Comparison of ENCODE assay signal across 18 cellular contexts in the genomic region with DNA sequence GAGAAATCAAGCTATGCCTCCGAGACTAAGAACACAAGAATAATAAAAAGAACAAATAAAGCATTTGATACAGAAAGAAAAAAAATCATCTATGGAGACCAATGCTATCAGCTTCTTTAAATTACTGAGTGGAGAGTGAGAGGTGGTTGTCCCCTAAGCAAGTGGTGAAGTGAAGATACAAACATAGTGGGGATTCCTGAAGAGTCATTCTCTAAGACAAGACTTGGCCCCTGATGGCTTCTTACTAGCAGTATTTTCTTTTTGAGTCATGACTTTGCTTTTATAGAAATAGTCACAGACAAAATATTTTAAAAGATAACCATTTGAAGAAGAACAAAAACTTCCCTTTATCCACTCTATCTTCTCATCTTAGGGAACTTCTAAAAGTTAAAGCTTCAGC.
A peak's percentile ranks its signal among the peaks of the same experiment; 100 is the strongest.
DNase-seq lines count a peak whose midpoint lies in the region; ATAC-seq and TF ChIP-seq lines count a peak whose summit lies in the region.
"Had no signal": no experiment of that assay in that cellular context is flagged by ENCODE, and none has a peak within 500 bp of the region (broad histone marks: within the 10 kb centered on the region; RNA-seq: fewer than 3 reads in every experiment).

No MANE protein-coding gene starts in this region.

- H3K4me2 ChIP-seq in SK-N-SH = no peak overlapping the region

- peak in 1 of 2 experiments; percentile 41; a peak in 1 of 4 replicates for TF ChIP-seq EP300 in SK-N-SH (IDR thresholded peaks at IDR 0.05; ENCODE audit: borderline replicate concordance in 1 of 2, low read depth in 1 of 2, low read length in 1 of 2)

- no peaks in the 10 kb centered on the region for H3K9me3 Mint-ChIP-seq in activated T-helper 17 cell treated with anti-CD3 and anti-CD28 coated beads, Interleukin-2, amount 50 U/mL, for 72 hours
- H3K9me3 Mint-ChIP-seq in stimulated activated memory B cell treated with anti-CD40 and anti-IgM and Interleukin-4, amounts not matched to agents 10 μg/mL and 1 μg/mL and 100 μg/mL, for 72 hours = peaks cover 6% of the 10 kb centered on the region
- H3K9me3 Mint-ChIP-seq: activated CD8-positive, alpha-beta T cell treated with anti-CD3 and anti-CD28 coated beads for 36 hours had no signal

- H3K9me3 ChIP-seq in SK-N-SH = peaks cover 14% of the 10 kb centered on the region; the same call in 1 of the 2 replicates
- H3K9me3 ChIP-seq: esophagus squamous epithelium, Peyer's patch had no signal

- no peaks in the 10 kb centered on the region for H3K4me1 Mint-ChIP-seq in activated T-helper 17 cell treated with anti-CD3 and anti-CD28 coated beads, Interleukin-2, amount 50 U/mL, for 72 hours
- peaks cover 12% of the 10 kb centered on the region for H3K4me1 Mint-ChIP-seq in stimulated activated memory B cell treated with anti-CD40 and anti-IgM and Interleukin-4, amounts not matched to agents 10 μg/mL and 1 μg/mL and 100 μg/mL, for 72 hours

- TF ChIP-seq CTCF in SK-N-SH (IDR thresholded peaks at IDR 0.05) = no peak

- no peak overlapping the region for H3K4me3 Mint-ChIP-seq in activated T-helper 17 cell treated with anti-CD3 and anti-CD28 coated beads, Interleukin-2, amount 50 U/mL, for 72 hours
- H3K4me3 Mint-ChIP-seq in stimulated activated memory B cell treated with anti-CD40 and anti-IgM and Interleukin-4, amounts not matched to agents 10 μg/mL and 1 μg/mL and 100 μg/mL, for 72 hours = no peak overlapping the region
- H3K4me3 Mint-ChIP-seq: activated CD8-positive, alpha-beta T cell treated with anti-CD3 and anti-CD28 coated beads for 36 hours; T-helper 2 cell treated with Interferon-gamma antibody and Interleukin-4, amounts not matched to agents 5 μg/mL and 100 μg/mL, for 36 hours had no signal

- H3K27me3 Mint-ChIP-seq in activated T-helper 17 cell treated with anti-CD3 and anti-CD28 coated beads, Interleukin-2, amount 50 U/mL, for 72 hours = no peaks in the 10 kb centered on the region
- H3K27me3 Mint-ChIP-seq in stimulated activated memory B cell treated with anti-CD40 and anti-IgM and Interleukin-4, amounts not matched to agents 10 μg/mL and 1 μg/mL and 100 μg/mL, for 72 hours = peaks cover 9% of the 10 kb centered on the region

- no peaks in the 10 kb centered on the region for H3K36me3 Mint-ChIP-seq in activated T-helper 17 cell treated with anti-CD3 and anti-CD28 coated beads, Interleukin-2, amount 50 U/mL, for 72 hours (ENCODE audit: low read depth)
- no peaks in the 10 kb centered on the region for H3K36me3 Mint-ChIP-seq in stimulated activated memory B cell treated with anti-CD40 and anti-IgM and Interleukin-4, amounts not matched to agents 10 μg/mL and 1 μg/mL and 100 μg/mL, for 72 hours

- ATAC-seq in SK-N-SH treated with all-trans-retinoic acid at 6 μM for 48 hours = no peak
- peak; percentile 66 for ATAC-seq in HG02588 (IDR thresholded peaks at IDR 0.05; ENCODE audit: unreplicated experiment)
- ATAC-seq in activated T-helper 17 cell treated with anti-CD3 and anti-CD28 coated beads, Interleukin-2, amount 50 U/mL, for 72 hours (replicated peaks) = peak; percentile 59
- peak; percentile 54 for ATAC-seq in stimulated activated memory B cell treated with anti-CD40 and anti-IgM and Interleukin-4, amounts not matched to agents 10 μg/mL and 1 μg/mL and 100 μg/mL, for 72 hours
- no peak for ATAC-seq in GM21528 (IDR thresholded peaks at IDR 0.05; ENCODE audit: low FRiP score, unreplicated experiment)
- ATAC-seq: activated CD8-positive, alpha-beta T cell treated with anti-CD3 and anti-CD28 coated beads for 36 hours had no signal

- POLR2A ChIA-PET in SK-N-SH (lab: Yijun Ruan, JAX) = no interaction called here

- DNase-seq in SK-N-SH = no peak
- no peak for DNase-seq in activated CD8-positive, alpha-beta memory T cell treated with anti-CD3 and anti-CD28 coated beads for 24 hours
- DNase-seq in activated CD4-positive, alpha-beta T cell treated with anti-CD3 and anti-CD28 coated beads, Interleukin-2, amount 50 U/mL, for 48 hours = no peak
- DNase-seq: 8988T; activated CD8-positive, alpha-beta T cell treated with anti-CD3 and anti-CD28 coated beads for 36 hours; activated naive CD4-positive, alpha-beta T cell treated with Interleukin-2 at 50 U/mL for 16 hours; COR-L47; esophagus squamous epithelium; mesendoderm; occipital lobe; Peyer's patch; trophoblast cell had no signal

- H3K79me2 ChIP-seq in SK-N-SH (ENCODE audit: insufficient read depth) = no peaks in the 10 kb centered on the region

- no peaks in the 10 kb centered on the region for H3K9me2 ChIP-seq in SK-N-SH

- no peak for TF ChIP-seq RAD21 in SK-N-SH (IDR thresholded peaks at IDR 0.05; ENCODE audit: low read length)

- no peak overlapping the region for H2AFZ ChIP-seq in SK-N-SH (ENCODE audit: low read depth)

- peaks cover 0 to 3% of the 10 kb centered on the region in 2 experiments for H3K36me3 ChIP-seq in SK-N-SH (replicated peaks in 1 of 2; ENCODE audit: control insufficient read depth in 1 of 2, insufficient read depth in 2 of 2, low read length in 1 of 2)
- H3K36me3 ChIP-seq: esophagus squamous epithelium, Peyer's patch had no signal

- CTCF ChIA-PET in SK-N-SH (lab: Yijun Ruan, JAX) = interaction anchor here (0.6 kb wide), 1 partner anchor 91 kb away, joined by 3 read pairs; no protein-coding TSS in a partner anchor

- peak overlapping the region in 1 of 2 experiments; percentile 63; a peak in 2 of 4 replicates for H3K27ac ChIP-seq in SK-N-SH (ENCODE audit: low read depth in 2 of 2, low read length in 1 of 2)
- H3K27ac ChIP-seq: esophagus squamous epithelium, Peyer's patch had no signal

- H3K27ac Mint-ChIP-seq in activated T-helper 17 cell treated with anti-CD3 and anti-CD28 coated beads, Interleukin-2, amount 50 U/mL, for 72 hours = no peak overlapping the region
- no peak overlapping the region for H3K27ac Mint-ChIP-seq in stimulated activated memory B cell treated with anti-CD40 and anti-IgM and Interleukin-4, amounts not matched to agents 10 μg/mL and 1 μg/mL and 100 μg/mL, for 72 hours
- H3K27ac Mint-ChIP-seq: activated CD8-positive, alpha-beta T cell treated with anti-CD3 and anti-CD28 coated beads for 36 hours; T-helper 2 cell treated with Interferon-gamma antibody and Interleukin-4, amounts not matched to agents 5 μg/mL and 100 μg/mL, for 36 hours had no signal

- no peaks in the 10 kb centered on the region for H4K20me1 ChIP-seq in SK-N-SH (ENCODE audit: insufficient read depth)

- 73% methylated on average over 1 of the region's 1 CpG for WGBS in SK-N-SH (ENCODE audit: low lambda C conversion rate)

- H3K4me1 ChIP-seq in SK-N-SH (ENCODE audit: control insufficient read depth in 1 of 2, insufficient read depth in 2 of 2, low read depth in 1 of 2, low read length in 1 of 2) = peaks cover 0 to 3% of the 10 kb centered on the region in 2 experiments; a peak in 1 of 4 replicates
- H3K4me1 ChIP-seq: esophagus squamous epithelium, Peyer's patch had no signal

- H3K9ac ChIP-seq in SK-N-SH = no peak overlapping the region

- no peak overlapping the region for H3K4me3 ChIP-seq in SK-N-SH (ENCODE audit: low read depth in 2 of 2, low read length in 1 of 2)
- H3K4me3 ChIP-seq: esophagus squamous epithelium, Peyer's patch had no signal

- H3F3A ChIP-seq in SK-N-SH (replicated peaks; ENCODE audit: insufficient read depth) = peaks cover 13% of the 10 kb centered on the region

- no peaks in the 10 kb centered on the region for H3K27me3 ChIP-seq in SK-N-SH (ENCODE audit: insufficient read depth)
- H3K27me3 ChIP-seq: esophagus squamous epithelium, Peyer's patch had no signal

TF ChIP-seq in SK-N-SH, 30 proteins besides CTCF, POLR2A, EP300 and RAD21 (continues in another document):
- no peak; the same call in 1 of the 2 replicates for TF ChIP-seq NFIC (IDR thresholded peaks at IDR 0.05; ENCODE audit: borderline replicate concordance)
- peak; percentile 27 for TF ChIP-seq TCF12 (IDR thresholded peaks at IDR 0.05)
- no peak for TF ChIP-seq TEAD4 (IDR thresholded peaks at IDR 0.05; ENCODE audit: borderline replicate concordance, insufficient read depth)
- TF ChIP-seq MEF2A (IDR thresholded peaks at IDR 0.05; ENCODE audit: borderline replicate concordance, low read depth) = no peak
- no peak for TF ChIP-seq FOXM1 (IDR thresholded peaks at IDR 0.05; ENCODE audit: low read depth)
- TF ChIP-seq JUND (IDR thresholded peaks at IDR 0.05) = peak; percentile 37; the same call in 1 of the 2 replicates
- no peak for TF ChIP-seq GABPA (IDR thresholded peaks at IDR 0.05; ENCODE audit: low read depth)
- no peak for TF ChIP-seq USF2 (IDR thresholded peaks at IDR 0.05; ENCODE audit: borderline replicate concordance, low read depth, low read length)
- TF ChIP-seq FOSL2 (IDR thresholded peaks at IDR 0.05; ENCODE audit: borderline replicate concordance, low read depth) = peak; percentile 19; the same call in 1 of the 2 replicates

TF ChIP-seq in SK-N-SH treated with all-trans-retinoic acid at 6 μM for 48 hours, 23 proteins besides CTCF, POLR2A, EP300 and RAD21:
- TF ChIP-seq GLIS3 (CRISPR knock-in tag; IDR thresholded peaks at IDR 0.05) = no peak
- TF ChIP-seq SNAI2 (CRISPR knock-in tag; IDR thresholded peaks at IDR 0.05) = no peak
- TF ChIP-seq, protein P1, sequence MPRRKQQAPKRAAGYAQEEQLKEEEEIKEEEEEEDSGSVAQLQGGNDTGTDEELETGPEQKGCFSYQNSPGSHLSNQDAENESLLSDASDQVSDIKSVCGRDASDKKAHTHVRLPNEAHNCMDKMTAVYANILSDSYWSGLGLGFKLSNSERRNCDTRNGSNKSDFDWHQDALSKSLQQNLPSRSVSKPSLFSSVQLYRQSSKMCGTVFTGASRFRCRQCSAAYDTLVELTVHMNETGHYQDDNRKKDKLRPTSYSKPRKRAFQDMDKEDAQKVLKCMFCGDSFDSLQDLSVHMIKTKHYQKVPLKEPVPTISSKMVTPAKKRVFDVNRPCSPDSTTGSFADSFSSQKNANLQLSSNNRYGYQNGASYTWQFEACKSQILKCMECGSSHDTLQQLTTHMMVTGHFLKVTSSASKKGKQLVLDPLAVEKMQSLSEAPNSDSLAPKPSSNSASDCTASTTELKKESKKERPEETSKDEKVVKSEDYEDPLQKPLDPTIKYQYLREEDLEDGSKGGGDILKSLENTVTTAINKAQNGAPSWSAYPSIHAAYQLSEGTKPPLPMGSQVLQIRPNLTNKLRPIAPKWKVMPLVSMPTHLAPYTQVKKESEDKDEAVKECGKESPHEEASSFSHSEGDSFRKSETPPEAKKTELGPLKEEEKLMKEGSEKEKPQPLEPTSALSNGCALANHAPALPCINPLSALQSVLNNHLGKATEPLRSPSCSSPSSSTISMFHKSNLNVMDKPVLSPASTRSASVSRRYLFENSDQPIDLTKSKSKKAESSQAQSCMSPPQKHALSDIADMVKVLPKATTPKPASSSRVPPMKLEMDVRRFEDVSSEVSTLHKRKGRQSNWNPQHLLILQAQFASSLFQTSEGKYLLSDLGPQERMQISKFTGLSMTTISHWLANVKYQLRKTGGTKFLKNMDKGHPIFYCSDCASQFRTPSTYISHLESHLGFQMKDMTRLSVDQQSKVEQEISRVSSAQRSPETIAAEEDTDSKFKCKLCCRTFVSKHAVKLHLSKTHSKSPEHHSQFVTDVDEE (CRISPR knock-in tag; IDR thresholded peaks at IDR 0.05) = no peak
- TF ChIP-seq ISL1 (CRISPR knock-in tag; IDR thresholded peaks at IDR 0.05) = no peak
- no peak for TF ChIP-seq ZC3H10 (CRISPR knock-in tag; IDR thresholded peaks at IDR 0.05)
- TF ChIP-seq ZNF70 (CRISPR knock-in tag; IDR thresholded peaks at IDR 0.05) = no peak
- no peak for TF ChIP-seq ZNF8 (CRISPR knock-in tag; IDR thresholded peaks at IDR 0.05)

Comparison
In these comparisons a context has a peak if more than half of its experiments do, and no peak if none do; other contexts are left out.
1. ATAC-seq: peak in HG02588 (single experiment), activated T-helper 17 cell treated with anti-CD3 and anti-CD28 coated beads, Interleukin-2, amount 50 U/mL, for 72 hours (single experiment) and stimulated activated memory B cell treated with anti-CD40 and anti-IgM and Interleukin-4, amounts not matched to agents 10 μg/mL and 1 μg/mL and 100 μg/mL, for 72 hours (single experiment); none in SK-N-SH treated with all-trans-retinoic acid at 6 μM for 48 hours (single experiment) and GM21528 (single experiment).